14 cellular contexts compared by ENCODE assay signal in the genomic region with DNA sequence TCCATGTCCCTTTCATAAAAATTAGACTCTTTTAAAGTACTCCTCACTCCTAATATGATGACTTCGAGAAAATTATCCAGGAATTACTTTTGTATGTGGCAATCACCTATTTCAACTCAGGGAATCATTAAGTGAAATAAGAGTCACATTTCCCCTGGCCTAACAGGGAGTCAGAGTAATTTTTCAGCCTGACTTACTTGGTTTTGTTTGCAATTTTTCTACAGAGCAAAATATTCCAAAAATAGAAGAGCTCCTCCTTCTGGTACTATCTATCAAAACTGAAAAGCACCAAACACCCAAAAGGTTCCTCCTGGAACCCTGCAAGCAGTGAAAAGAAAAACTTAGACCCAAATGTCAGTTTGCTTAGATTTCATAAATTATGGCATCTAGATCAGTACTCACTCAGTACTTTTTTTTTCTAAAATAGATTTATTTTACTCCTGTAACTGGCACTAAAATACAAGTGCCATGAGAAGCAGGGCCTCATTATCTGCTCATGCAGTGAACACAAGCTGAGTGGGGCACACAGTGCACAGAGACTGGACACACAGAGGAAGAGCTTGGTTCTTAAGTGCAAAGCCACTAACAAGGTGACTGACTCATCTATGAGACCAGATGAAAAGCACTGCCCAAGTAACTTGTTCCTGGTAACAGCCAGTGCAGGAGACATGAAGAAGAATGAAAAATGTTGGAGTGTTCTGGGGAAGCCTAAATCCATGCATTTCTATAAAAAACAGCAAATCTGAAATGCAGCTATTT. TPM values are rescaled to one million over a fixed set of nuclear protein-coding genes. Genes with fewer than 3 reads are reported as not detected.
DNase-seq lines count a peak whose midpoint lies in the region; ATAC-seq and TF ChIP-seq lines count a peak whose summit lies in the region.
"Had no signal": no experiment of that assay in that cellular context is flagged by ENCODE, and none has a peak within 500 bp of the region (broad histone marks: within the 10 kb centered on the region; RNA-seq: fewer than 3 reads in every experiment).

No MANE protein-coding gene starts in this region.

- H3K4me3 Mint-ChIP-seq in immature natural killer cell: peak overlapping the region; percentile 44 to 76 (median 69)
- H3K4me3 Mint-ChIP-seq: activated CD4-positive, alpha-beta T cell treated with anti-CD3 and anti-CD28 coated beads, Interleukin-2, amount 10 ng/mL, durations not matched to agents 7 days and 5 days had no signal

- H3K9me3 ChIP-seq in WERI-Rb-1 (ENCODE audit: severe bottlenecking) (no peaks in the 10 kb centered on the region), spleen (no peaks in the 10 kb centered on the region), suprapubic skin (no peaks in the 10 kb centered on the region)

- peaks cover 62 to 92% of the 10 kb centered on the region in 2 donors for H3K4me1 Mint-ChIP-seq in immature natural killer cell

- H3K36me3 ChIP-seq in WERI-Rb-1 (peaks cover 22% of the 10 kb centered on the region), spleen (peaks cover 0 to 98% (median 37%) of the 10 kb centered on the region in 6 donors), suprapubic skin (peaks cover 46% of the 10 kb centered on the region)

- no peak overlapping the region for H3K4me3 ChIP-seq in GM12864 (ENCODE audit: low read depth, low read length)
- H3K4me3 ChIP-seq in WERI-Rb-1 (ENCODE audit: low read depth, low read length): no peak overlapping the region
- H3K4me3 ChIP-seq in spleen: no peak overlapping the region
- H3K4me3 ChIP-seq in suprapubic skin: no peak overlapping the region
- H3K4me3 ChIP-seq: skin epidermis had no signal

- H3K4me1 ChIP-seq in spleen: peaks cover 0 to 51% (median 6%) of the 10 kb centered on the region in 6 donors
- no peaks in the 10 kb centered on the region for H3K4me1 ChIP-seq in suprapubic skin

- H3K27me3 ChIP-seq in WERI-Rb-1 (ENCODE audit: insufficient read depth, low read depth, severe bottlenecking): no peaks in the 10 kb centered on the region
- no peaks in the 10 kb centered on the region for H3K27me3 ChIP-seq in spleen (replicated peaks in 1 of 7)
- H3K27me3 ChIP-seq in suprapubic skin: no peaks in the 10 kb centered on the region

- H3K27ac Mint-ChIP-seq in immature natural killer cell: peak overlapping the region; percentile 69 to 85 (median 81)
- H3K27ac Mint-ChIP-seq: activated CD4-positive, alpha-beta T cell treated with anti-CD3 and anti-CD28 coated beads, Interleukin-2, amount 10 ng/mL, durations not matched to agents 7 days and 5 days had no signal

- H3K27ac ChIP-seq in WERI-Rb-1 (no peak overlapping the region), spleen (peak overlapping the region in 1 of 8 donors; percentile 36), suprapubic skin (no peak overlapping the region)

- H3K36me3 Mint-ChIP-seq in immature natural killer cell: peaks cover 24 to 28% (median 27%) of the 10 kb centered on the region in 3 donors

- H3K27me3 Mint-ChIP-seq in immature natural killer cell (ENCODE audit: low read depth in 3 of 3): peaks cover 0 to 5% (median 0%) of the 10 kb centered on the region in 3 donors
- H3K27me3 Mint-ChIP-seq: activated CD4-positive, alpha-beta T cell treated with anti-CD3 and anti-CD28 coated beads, Interleukin-2, amount 10 ng/mL, durations not matched to agents 7 days and 5 days had no signal

- no peak for ATAC-seq in GM21737 (IDR thresholded peaks at IDR 0.05; ENCODE audit: unreplicated experiment)

- TF ChIP-seq CTCF in AG09319 (IDR thresholded peaks at IDR 0.05; ENCODE audit: low read depth, low read length): peak; percentile 41
- TF ChIP-seq CTCF in GM12864 (IDR thresholded peaks at IDR 0.05; ENCODE audit: low read depth, low read length, missing control alignments): peak; percentile 6
- 0 out of 2 replicates have a peak, but pooled peaks have one; percentile 5 for TF ChIP-seq CTCF in WERI-Rb-1 (IDR thresholded peaks at IDR 0.05; ENCODE audit: low read depth, low read length)
- peak in 1 of 11 experiments; percentile 16 for TF ChIP-seq CTCF in spleen (IDR thresholded peaks at IDR 0.05 in 8 of 11, conservative IDR thresholded peaks at IDR 0.05 in 3 of 11)
- TF ChIP-seq CTCF in suprapubic skin (IDR thresholded peaks at IDR 0.05): no peak

- no peak for TF ChIP-seq EP300 in suprapubic skin (IDR thresholded peaks at IDR 0.05)

- H3K9me3 Mint-ChIP-seq in immature natural killer cell: no peaks in the 10 kb centered on the region
- H3K9me3 Mint-ChIP-seq: activated CD4-positive, alpha-beta T cell treated with anti-CD3 and anti-CD28 coated beads, Interleukin-2, amount 10 ng/mL, durations not matched to agents 7 days and 5 days had no signal

- TF ChIP-seq POLR2A in spleen (IDR thresholded peaks at IDR 0.05) (no peak), suprapubic skin (IDR thresholded peaks at IDR 0.05) (no peak)

- WGBS in spleen, 5 donors: 78 to 91% (median 87%) methylated on average over 1 of the region's 1 CpG
- 78% methylated on average over 1 of the region's 1 CpG for WGBS in suprapubic skin

- intact Hi-C loops in spleen (cut with DNase I; ENCODE audit: low total_unique reads): no loop called here

- DNase-seq in AG09319 (ENCODE audit: extremely low read depth, low read depth) (peak; percentile 10), GM12864 (ENCODE audit: low read depth) (no peak), WERI-Rb-1 (no peak), immature natural killer cell (peak in 2 of 3 donors; percentile 20 to 21), spleen (no peak), suprapubic skin (ENCODE audit: low spot score in 2 of 2) (no peak), cerebellar nuclear complex (lab: John Stamatoyannopoulos, UW) (no peak)
- DNase-seq: activated CD4-positive, alpha-beta T cell treated with anti-CD3 and anti-CD28 coated beads, Interleukin-2, amount 10 ng/mL, durations not matched to agents 7 days and 5 days; amniotic stem cell; foreskin melanocyte; NCI-H1930; SHP77 treated with DMSO at 0.1 percent for 48 hours had no signal

RNA-seq across cellular contexts. Expression of gene ACAA2, which starts 28.7 kb away (rescaled TPM):
- 100 to 1,000 TPM; 181 to 426 (median 203) TPM for polyA plus RNA-seq in immature natural killer cell
- 10 to 100 TPM; 27.0 to 44.0 (median 34.7) TPM for total RNA-seq in spleen
- 10 to 100 TPM; 20.9 to 38.0 (median 29.2) TPM for polyA plus RNA-seq in spleen
- total RNA-seq in suprapubic skin: 10 to 100 TPM; 22.0 to 40.6 (median 27.9) TPM

Comparison
In these comparisons a context has a peak if more than half of its experiments do, and no peak if none do; other contexts are left out.
1. DNase-seq: peak in AG09319 (single experiment) and immature natural killer cell (2 of 3); none in GM12864 (single experiment), WERI-Rb-1 (single experiment), spleen (single experiment), suprapubic skin (0 of 2) and cerebellar nuclear complex (0 of 2).
2. CTCF ChIP-seq: peak in AG09319 (single experiment), GM12864 (single experiment) and WERI-Rb-1 (single experiment); none in suprapubic skin (0 of 2).